Comparison of ENCODE assay signal across 8 cellular contexts in genomic region chr9:33159058-33159759, GRCh38. TPM values are rescaled to one million over a fixed set of nuclear protein-coding genes. Genes with fewer than 3 reads are reported as not detected.
DNase-seq lines count a peak whose midpoint lies in the region; ATAC-seq and TF ChIP-seq lines count a peak whose summit lies in the region.

No MANE protein-coding gene starts in this region.

- CTCF ChIA-PET in OCI-LY7 (lab: Charles Lee; ENCODE audit: unreplicated experiment): no interaction called here

- peak overlapping the region; percentile 97 for H3K4me2 ChIP-seq in OCI-LY7 (ENCODE audit: low read length)

- TF ChIP-seq CTCF in OCI-LY7 (conservative IDR thresholded peaks at IDR 0.05; ENCODE audit: low read length) (no peak), cardiac fibroblast (IDR thresholded peaks at IDR 0.05; ENCODE audit: low read depth, low read length) (no peak)

- ATAC-seq in GM21515 (IDR thresholded peaks at IDR 0.05; ENCODE audit: unreplicated experiment) (peak; percentile 32), GM21360 (IDR thresholded peaks at IDR 0.05; ENCODE audit: unreplicated experiment) (no peak)

- intact Hi-C loops in OCI-LY7 (cut with micrococcal nuclease; ENCODE audit: unreplicated experiment): loop anchor here (1.0 to 10.0 kb wide), 2 partner anchors 8 to 136 kb away; partner anchors contain the start of genes B4GALT1 and NFX1

- no TSS peak for BruUV-seq in OCI-LY7 (replicated peaks; lab: Mats Ljungman, UMichigan)

- peaks cover 17% of the 10 kb centered on the region; the same call in 1 of the 2 replicates for H4K20me1 ChIP-seq in OCI-LY7 (ENCODE audit: insufficient read depth, low read length)

- no peaks in the 10 kb centered on the region for H3K9me3 ChIP-seq in OCI-LY7 (ENCODE audit: low read length)

- no peaks in the 10 kb centered on the region for H3K36me3 ChIP-seq in OCI-LY7 (ENCODE audit: insufficient read depth, low read length)

- POLR2A ChIA-PET in OCI-LY7 (lab: Charles Lee): interaction anchor here (0.5 to 3.2 kb wide), 9 partner anchors 8 to 756 kb away, joined by 3 to 15 read pairs (median 3); no protein-coding TSS in a partner anchor

- peak overlapping the region; percentile 58 for H3K4me3 ChIP-seq in OCI-LY7 (ENCODE audit: low read depth, low read length, poor library complexity, severe bottlenecking)
- peak overlapping the region in 1 of 2 donors; percentile 18 for H3K4me3 ChIP-seq in cardiac fibroblast (replicated peaks in 1 of 2; ENCODE audit: low read depth in 2 of 2, low read length in 2 of 2)

- H3K9me2 ChIP-seq in OCI-LY7 (ENCODE audit: insufficient read depth, low read length): no peaks in the 10 kb centered on the region

- peaks cover 98% of the 10 kb centered on the region for H3K79me2 ChIP-seq in OCI-LY7 (ENCODE audit: insufficient read depth, low read depth, low read length)

- no peak overlapping the region; the same call in 1 of the 2 replicates for H2AFZ ChIP-seq in OCI-LY7 (ENCODE audit: low read length)

- DNase-seq in AML-193 (lab: John Stamatoyannopoulos, UW) (peak; percentile 70 to 77), OCI-LY7 (ENCODE audit: low spot score) (peak; percentile 68), cardiac fibroblast (ENCODE audit: low read depth in 2 of 2) (peak; percentile 74 to 87), mesenteric fat pad (ENCODE audit: low spot score) (peak; percentile 92), ureter (ENCODE audit: low spot score) (peak; percentile 74), DMS53 treated with DMSO at 0.1 percent for 48 hours (lab: John Stamatoyannopoulos, UW; ENCODE audit: unreplicated experiment) (no peak)

- H3K4me1 ChIP-seq in OCI-LY7 (ENCODE audit: insufficient read depth, low read length, poor library complexity, severe bottlenecking): peaks cover 83% of the 10 kb centered on the region

- peak overlapping the region; percentile 86 for H3K27ac ChIP-seq in OCI-LY7 (ENCODE audit: low read depth, low read length, poor library complexity, severe bottlenecking)

RNA-seq across cellular contexts. Expression of gene B4GALT1, which starts 7.9 kb away (rescaled TPM):
- 8.1 and 12.8 TPM in 2 replicates for total RNA-seq in OCI-LY7 (2014; rRNA removed; shearing (Covaris generic))
- total RNA-seq in OCI-LY7 (2022): 38.7 and 43.7 TPM in 2 replicates
- 115 TPM for total RNA-seq in mesenteric fat pad
- total RNA-seq in ureter: 107 TPM
